ENCODE assay signal across 1 cellular context in the genomic region with DNA sequence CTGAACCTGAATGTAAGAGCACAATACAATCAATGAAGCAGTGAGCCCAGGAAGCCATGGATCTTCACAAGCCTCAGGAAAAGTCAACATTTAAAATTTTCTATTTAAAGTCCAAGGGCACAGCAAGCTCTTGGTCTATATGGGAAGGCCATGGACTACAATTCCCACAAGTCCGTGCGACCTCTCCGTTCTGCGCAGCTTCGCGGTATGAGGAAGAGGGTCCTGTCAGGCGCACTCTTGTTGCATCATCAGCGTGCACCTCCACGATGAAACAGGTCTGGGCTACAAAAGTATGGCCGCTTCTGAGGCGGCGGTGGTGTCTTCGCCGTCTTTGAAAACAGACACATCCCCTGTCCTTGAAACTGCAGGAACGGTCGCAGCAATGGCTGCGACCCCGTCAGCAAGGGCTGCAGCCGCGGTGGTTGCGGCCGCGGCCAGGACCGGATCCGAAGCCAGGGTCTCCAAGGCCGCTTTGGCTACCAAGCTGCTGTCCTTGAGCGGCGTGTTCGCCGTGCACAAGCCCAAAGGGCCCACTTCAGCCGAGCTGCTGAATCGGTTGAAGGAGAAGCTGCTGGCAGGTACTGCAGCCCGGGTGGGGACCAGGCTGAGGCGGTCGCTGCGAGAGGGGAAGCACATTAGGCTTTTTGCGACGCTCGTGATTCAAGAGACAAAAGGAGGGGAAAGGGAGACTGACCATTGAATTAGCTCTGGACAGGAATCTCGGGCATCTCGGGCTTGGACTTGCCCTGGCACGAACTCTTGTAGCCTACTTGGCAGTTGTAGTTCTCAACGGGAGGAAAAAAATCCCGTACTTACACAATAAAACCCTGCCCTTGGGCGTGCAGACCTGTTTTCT.
TF ChIP-seq lines count a peak whose summit lies in the region.

A gene (plus strand): TSS at position 234 of the 856 bp plus-strand sequence. CDS start 59 bp downstream, at position 293.

TF ChIP-seq in SK-N-SH, 30 proteins besides CTCF, POLR2A, EP300 and RAD21 (continued from another document):
- TF ChIP-seq ELF1 (IDR thresholded peaks at IDR 0.05) (peak; percentile 100), TCF12 (IDR thresholded peaks at IDR 0.05) (no peak), GATA2 (CRISPR knock-in tag; IDR thresholded peaks at IDR 0.05) (no peak), MXI1 (IDR thresholded peaks at IDR 0.05; ENCODE audit: low read depth, low read length) (peak; percentile 93)
- TF ChIP-seq, protein P1, sequence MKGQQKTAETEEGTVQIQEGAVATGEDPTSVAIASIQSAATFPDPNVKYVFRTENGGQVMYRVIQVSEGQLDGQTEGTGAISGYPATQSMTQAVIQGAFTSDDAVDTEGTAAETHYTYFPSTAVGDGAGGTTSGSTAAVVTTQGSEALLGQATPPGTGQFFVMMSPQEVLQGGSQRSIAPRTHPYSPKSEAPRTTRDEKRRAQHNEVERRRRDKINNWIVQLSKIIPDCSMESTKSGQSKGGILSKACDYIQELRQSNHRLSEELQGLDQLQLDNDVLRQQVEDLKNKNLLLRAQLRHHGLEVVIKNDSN (IDR thresholded peaks at IDR 0.05; ENCODE audit: borderline replicate concordance, low read depth), result no peak
- TF ChIP-seq, protein P2, sequence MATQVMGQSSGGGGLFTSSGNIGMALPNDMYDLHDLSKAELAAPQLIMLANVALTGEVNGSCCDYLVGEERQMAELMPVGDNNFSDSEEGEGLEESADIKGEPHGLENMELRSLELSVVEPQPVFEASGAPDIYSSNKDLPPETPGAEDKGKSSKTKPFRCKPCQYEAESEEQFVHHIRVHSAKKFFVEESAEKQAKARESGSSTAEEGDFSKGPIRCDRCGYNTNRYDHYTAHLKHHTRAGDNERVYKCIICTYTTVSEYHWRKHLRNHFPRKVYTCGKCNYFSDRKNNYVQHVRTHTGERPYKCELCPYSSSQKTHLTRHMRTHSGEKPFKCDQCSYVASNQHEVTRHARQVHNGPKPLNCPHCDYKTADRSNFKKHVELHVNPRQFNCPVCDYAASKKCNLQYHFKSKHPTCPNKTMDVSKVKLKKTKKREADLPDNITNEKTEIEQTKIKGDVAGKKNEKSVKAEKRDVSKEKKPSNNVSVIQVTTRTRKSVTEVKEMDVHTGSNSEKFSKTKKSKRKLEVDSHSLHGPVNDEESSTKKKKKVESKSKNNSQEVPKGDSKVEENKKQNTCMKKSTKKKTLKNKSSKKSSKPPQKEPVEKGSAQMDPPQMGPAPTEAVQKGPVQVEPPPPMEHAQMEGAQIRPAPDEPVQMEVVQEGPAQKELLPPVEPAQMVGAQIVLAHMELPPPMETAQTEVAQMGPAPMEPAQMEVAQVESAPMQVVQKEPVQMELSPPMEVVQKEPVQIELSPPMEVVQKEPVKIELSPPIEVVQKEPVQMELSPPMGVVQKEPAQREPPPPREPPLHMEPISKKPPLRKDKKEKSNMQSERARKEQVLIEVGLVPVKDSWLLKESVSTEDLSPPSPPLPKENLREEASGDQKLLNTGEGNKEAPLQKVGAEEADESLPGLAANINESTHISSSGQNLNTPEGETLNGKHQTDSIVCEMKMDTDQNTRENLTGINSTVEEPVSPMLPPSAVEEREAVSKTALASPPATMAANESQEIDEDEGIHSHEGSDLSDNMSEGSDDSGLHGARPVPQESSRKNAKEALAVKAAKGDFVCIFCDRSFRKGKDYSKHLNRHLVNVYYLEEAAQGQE (IDR thresholded peaks at IDR 0.05; ENCODE audit: low read depth, low read length), result 0 out of 2 replicates have a peak, but pooled peaks have one; percentile 20
TF ChIP-seq in SK-N-SH: peak in this region for 12.
